8 cellular contexts compared by ENCODE assay signal in the genomic region with DNA sequence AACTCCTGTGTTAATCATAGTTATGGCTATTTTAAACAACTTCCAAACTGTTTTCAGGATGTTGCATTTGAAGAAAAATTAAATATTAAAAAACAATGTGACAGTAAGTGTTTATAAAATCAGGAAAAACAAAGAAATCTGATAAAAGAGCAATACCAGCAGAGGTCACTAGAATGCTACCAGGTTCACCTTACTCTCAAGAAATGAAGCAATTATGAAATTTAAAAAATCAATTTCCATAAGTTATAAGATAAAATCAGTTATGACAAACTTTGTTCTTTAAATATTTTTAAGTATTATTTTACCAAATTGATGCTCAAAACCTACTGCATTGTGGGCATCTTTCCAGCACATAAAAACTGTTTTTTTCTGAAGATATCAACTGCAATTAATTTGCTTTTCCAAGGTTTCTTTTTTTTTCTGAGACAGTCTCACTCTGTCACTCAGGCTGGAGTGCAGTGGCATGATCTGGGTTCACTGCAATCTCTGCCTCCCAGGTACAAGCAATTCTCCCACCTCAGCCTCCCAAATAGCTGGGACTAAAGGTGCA. TPM values are rescaled to one million over a fixed set of nuclear protein-coding genes. Genes with fewer than 3 reads are reported as not detected.
DNase-seq lines count a peak whose midpoint lies in the region; ATAC-seq and TF ChIP-seq lines count a peak whose summit lies in the region.

No MANE protein-coding gene starts in this region.

- H3K27ac Mint-ChIP-seq in T-cell = no peak overlapping the region

- H3K9me3 ChIP-seq in Karpas-422 (ENCODE audit: low read length) (no peaks in the 10 kb centered on the region), neural cell (ENCODE audit: low read length) (no peaks in the 10 kb centered on the region)

- peak; percentile 81 for TF ChIP-seq RAD21 in neural cell (conservative IDR thresholded peaks at IDR 0.05)

- H3K9ac ChIP-seq in Karpas-422 (ENCODE audit: low read length) (no peak overlapping the region), neural cell (ENCODE audit: low read length) (no peak overlapping the region)

- H3K27ac ChIP-seq in Karpas-422 (ENCODE audit: low read length) (no peak overlapping the region), brain microvascular endothelial cell (no peak overlapping the region), neural cell (ENCODE audit: low read length) (no peak overlapping the region)

- H3K4me3 Mint-ChIP-seq in T-cell = no peak overlapping the region

- POLR2A ChIA-PET in T-cell (lab: Charles Lee) = interaction anchor here in 1 of 2 donors (0.7 kb wide), 1 partner anchor 573 kb away, joined by 3 read pairs; no protein-coding TSS in a partner anchor

- no peaks in the 10 kb centered on the region for H3K9me3 Mint-ChIP-seq in T-cell

- no peaks in the 10 kb centered on the region for H3K4me1 Mint-ChIP-seq in T-cell

- H3K27me3 ChIP-seq in Karpas-422 (ENCODE audit: low read length) = no peaks in the 10 kb centered on the region
- H3K27me3 ChIP-seq in brain microvascular endothelial cell (replicated peaks) = no peaks in the 10 kb centered on the region
- H3K27me3 ChIP-seq in neural cell (ENCODE audit: insufficient read depth, low read depth, low read length) = no peaks in the 10 kb centered on the region

- H2AFZ ChIP-seq in Karpas-422 (ENCODE audit: low read length) = no peak overlapping the region
- H2AFZ ChIP-seq in neural cell (ENCODE audit: low read depth, low read length) = no peak overlapping the region

- H3K4me3 ChIP-seq in Karpas-422 (ENCODE audit: low read length) = no peak overlapping the region
- H3K4me3 ChIP-seq in brain microvascular endothelial cell (ENCODE audit: low read depth, low read length) = no peak overlapping the region
- H3K4me3 ChIP-seq in neural cell (ENCODE audit: low read length) = no peak overlapping the region

- no peaks in the 10 kb centered on the region for H3F3A ChIP-seq in neural cell (ENCODE audit: insufficient read depth, low read length, poor library complexity, severe bottlenecking)

- CTCF ChIA-PET in T-cell (lab: Charles Lee) = interaction anchor here in 1 of 2 donors (0.8 kb wide), 1 partner anchor 188 kb away, joined by 3 read pairs; no protein-coding TSS in a partner anchor

- DNase-seq in DMS53 (lab: John Stamatoyannopoulos, UW) (peak; percentile 48), Karpas-422 (peak; percentile 65), brain microvascular endothelial cell (no peak), NOMO-1 treated with dmso at 0.1 percent for 144 hours (lab: John Stamatoyannopoulos, UW; ENCODE audit: unreplicated experiment) (no peak), C1 segment of cervical spinal cord (lab: John Stamatoyannopoulos, UW) (no peak), RPMI8226 (no peak), T-cell (no peak)

- TF ChIP-seq CTCF in brain microvascular endothelial cell (IDR thresholded peaks at IDR 0.05; ENCODE audit: low read depth, low read length, missing control alignments) (peak; percentile 39), neural cell (IDR thresholded peaks at IDR 0.05; ENCODE audit: poor library complexity, severe bottlenecking) (peak; percentile 70)

- peaks cover 3% of the 10 kb centered on the region; the same call in 1 of the 2 replicates for H3K4me1 ChIP-seq in Karpas-422 (ENCODE audit: low read length)

- H4K20me1 ChIP-seq in Karpas-422 (ENCODE audit: insufficient read depth, low read depth, low read length) = no peaks in the 10 kb centered on the region
- H4K20me1 ChIP-seq in neural cell (ENCODE audit: insufficient read depth) = no peaks in the 10 kb centered on the region

- in situ Hi-C loops in brain microvascular endothelial cell (cut with HindIII; ENCODE audit: low pct_ligation_motif_present, low sequenced_read_pairs) = no loop called here

- ATAC-seq in T-cell (replicated peaks in 1 of 4) = no peak

- H3K36me3 Mint-ChIP-seq in T-cell = peaks cover 27% of the 10 kb centered on the region

- no peaks in the 10 kb centered on the region for H3K36me3 ChIP-seq in Karpas-422 (ENCODE audit: insufficient read depth, low read length)
- peaks cover 28% of the 10 kb centered on the region for H3K36me3 ChIP-seq in brain microvascular endothelial cell (replicated peaks)
- H3K36me3 ChIP-seq in neural cell (ENCODE audit: insufficient read depth, low read length) = peaks cover 5% of the 10 kb centered on the region

- no peak for TF ChIP-seq EP300 in neural cell (conservative IDR thresholded peaks at IDR 0.05; ENCODE audit: poor library complexity, severe bottlenecking)

- H3K27me3 Mint-ChIP-seq in T-cell = no peaks in the 10 kb centered on the region

- H3K79me2 ChIP-seq in Karpas-422 (ENCODE audit: low read length) (no peaks in the 10 kb centered on the region), neural cell (replicated peaks; ENCODE audit: insufficient read depth, low read length) (no peaks in the 10 kb centered on the region)

- H3K4me2 ChIP-seq in Karpas-422 (ENCODE audit: low read depth, low read length, poor library complexity, severe bottlenecking) (no peak overlapping the region), neural cell (ENCODE audit: low read length) (no peak overlapping the region)

- H3K9me2 ChIP-seq in Karpas-422 (replicated peaks; ENCODE audit: insufficient read depth, low read length) = no peaks in the 10 kb centered on the region
- no peaks in the 10 kb centered on the region for H3K9me2 ChIP-seq in neural cell (ENCODE audit: insufficient read depth, low read length)

TF ChIP-seq in neural cell, 6 proteins besides CTCF, POLR2A, EP300 and RAD21:
- TF ChIP-seq REST (IDR thresholded peaks at IDR 0.05; ENCODE audit: borderline replicate concordance) (no peak), MXI1 (conservative IDR thresholded peaks at IDR 0.05; ENCODE audit: poor library complexity, severe bottlenecking) (no peak), SMC3 (conservative IDR thresholded peaks at IDR 0.05; ENCODE audit: poor library complexity) (peak; percentile 84)

RNA-seq across cellular contexts. Expression of gene RHEB, which starts 50.7 kb away (rescaled TPM):
- total RNA-seq in Karpas-422 (2014; rRNA removed; shearing (Covaris generic); ENCODE audit: low replicate concordance) = 45.6 and 47.5 TPM in 2 replicates
- 229 and 289 TPM in 2 replicates for polyA plus RNA-seq in neural cell
- polyA minus RNA-seq in neural cell = 80.8 and 98.5 TPM in 2 replicates
- 10 to 100 TPM; 35.8 to 46.0 (median 41.6) TPM for total RNA-seq in T-cell

Comparison
In these comparisons a context has a peak if more than half of its experiments do, and no peak if none do; other contexts are left out.
1. DNase-seq: peak in DMS53 (single experiment) and Karpas-422 (single experiment); none in brain microvascular endothelial cell (single experiment), NOMO-1 treated with dmso at 0.1 percent for 144 hours (single experiment), C1 segment of cervical spinal cord (0 of 14), RPMI8226 (single experiment) and T-cell (0 of 34).